In the genomic region with DNA sequence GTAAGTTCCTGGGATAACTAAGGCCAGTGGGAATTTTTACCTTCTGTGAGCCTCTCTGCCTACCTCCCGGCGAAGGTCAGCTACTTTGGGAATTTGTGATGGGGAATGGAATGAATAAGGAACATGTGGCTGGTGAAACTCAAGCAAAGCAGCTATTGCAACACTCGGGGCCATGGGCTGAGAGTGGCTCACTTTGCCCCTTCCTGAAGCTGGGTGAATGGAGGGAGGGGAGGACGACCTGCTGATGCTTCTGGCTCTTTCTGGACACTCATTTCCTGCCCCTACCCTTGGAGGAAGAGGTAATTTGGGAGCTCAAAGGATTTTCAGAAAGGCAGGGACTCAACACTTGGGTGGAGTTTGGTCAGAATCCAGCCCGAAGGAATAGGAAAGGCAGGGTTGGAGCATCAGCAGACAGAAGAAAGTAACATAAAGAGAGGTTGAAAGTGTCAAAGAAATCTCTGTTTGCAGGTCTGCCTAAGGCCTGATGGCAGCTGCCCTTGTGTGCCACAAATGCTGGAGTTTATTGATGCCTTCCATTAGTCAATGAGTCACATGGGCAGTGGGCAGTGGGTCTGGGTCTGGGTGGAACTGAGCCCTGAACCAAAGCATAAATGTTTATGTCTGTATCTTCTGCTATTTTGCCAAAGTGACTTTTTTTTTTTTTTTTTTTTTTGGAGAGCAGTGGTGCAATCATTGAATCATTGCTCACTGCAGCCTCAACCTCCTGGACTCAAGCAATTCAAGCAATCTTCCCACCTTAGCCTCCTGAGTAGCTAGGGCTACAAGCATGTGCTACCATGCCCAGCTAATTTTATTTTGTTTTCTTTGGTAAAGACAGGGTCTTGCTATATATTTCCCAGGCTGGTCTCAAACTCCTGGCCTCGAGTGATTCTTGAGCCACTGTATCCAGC, we compare ENCODE assay signal across 19 cellular contexts. TPM values are rescaled to one million over a fixed set of nuclear protein-coding genes. Genes with fewer than 3 reads are reported as not detected.
A peak's percentile ranks its signal among the peaks of the same experiment; 100 is the strongest.
DNase-seq lines count a peak whose midpoint lies in the region; ATAC-seq and TF ChIP-seq lines count a peak whose summit lies in the region.
"Had no signal": no experiment of that assay in that cellular context is flagged by ENCODE, and none has a peak within 500 bp of the region (broad histone marks: within the 10 kb centered on the region; RNA-seq: fewer than 3 reads in every experiment).

No MANE protein-coding gene starts in this region.

- H3K27ac ChIP-seq in ACC112 (ENCODE audit: low read depth, low read length) (peak overlapping the region; percentile 6; the same call in 1 of the 2 replicates), heart left ventricle (no peak overlapping the region)

- H3K4me3 ChIP-seq in ACC112 (ENCODE audit: low read depth, low read length) (no peak overlapping the region), fibroblast of mammary gland (ENCODE audit: control insufficient read depth, low read depth, low read length) (no peak overlapping the region), heart left ventricle (no peak overlapping the region)

- intact Hi-C loops in heart left ventricle (cut with DNase I) = no loop called here

- H3K27me3 ChIP-seq in ACC112 (ENCODE audit: insufficient read depth, low read length) (no peaks in the 10 kb centered on the region), heart left ventricle (no peaks in the 10 kb centered on the region)

- WGBS in heart left ventricle, 4 donors = 57 to 68% (median 61%) methylated on average over 6 of the region's 6 CpGs

- H3K4me1 ChIP-seq in ACC112 (ENCODE audit: control insufficient read depth, insufficient read depth, low read length, unreplicated experiment) (peaks cover 6% of the 10 kb centered on the region), heart left ventricle (no peaks in the 10 kb centered on the region)

- no peak overlapping the region for H2AFZ ChIP-seq in ACC112 (ENCODE audit: low read length, unreplicated experiment)

- ATAC-seq in HG02973 (IDR thresholded peaks at IDR 0.05; ENCODE audit: unreplicated experiment) = no peak
- ATAC-seq in HG02571 (IDR thresholded peaks at IDR 0.05; ENCODE audit: unreplicated experiment) = no peak
- no peak for ATAC-seq in heart left ventricle
- ATAC-seq: CD8-positive, alpha-beta T cell; SK-N-SH treated with all-trans-retinoic acid at 6 μM for 48 hours had no signal

- no peaks in the 10 kb centered on the region for H3K79me2 ChIP-seq in ACC112 (ENCODE audit: control insufficient read depth, insufficient read depth, low read length, unreplicated experiment)

- no peak for TF ChIP-seq POLR2A in heart left ventricle (IDR thresholded peaks at IDR 0.05)

- TF ChIP-seq CTCF in fibroblast of mammary gland (conservative IDR thresholded peaks at IDR 0.05; ENCODE audit: control insufficient read depth, insufficient read depth, low read depth, low read length) (no peak), heart left ventricle (IDR thresholded peaks at IDR 0.05) (no peak)

- H3K36me3 ChIP-seq in ACC112 (ENCODE audit: insufficient read depth, low read length) = no peaks in the 10 kb centered on the region
- H3K36me3 ChIP-seq in heart left ventricle = no peaks in the 10 kb centered on the region

- no peaks in the 10 kb centered on the region for H3K9me3 ChIP-seq in heart left ventricle

- DNase-seq in H4 (ENCODE audit: low spot score) (peak; percentile 84), SKM-1 (lab: John Stamatoyannopoulos, UW; ENCODE audit: unreplicated experiment) (peak; percentile 19), fibroblast of mammary gland (ENCODE audit: low read depth) (peak; percentile 10), midbrain (lab: John Stamatoyannopoulos, UW) (no peak), heart left ventricle (no peak)
- DNase-seq: ACHN; activated CD4-positive, CD25-positive, alpha-beta regulatory T cell treated with anti-CD3 and anti-CD28 coated beads, Interleukin-2, amount 50 U/mL, for 72 hours; activated naive CD8-positive, alpha-beta T cell treated with anti-CD3 and anti-CD28 coated beads for 36 hours; CD8-positive, alpha-beta T cell; dermis blood vessel endothelial cell; DMS79; immature natural killer cell; NCI-H187; occipital lobe; T1000 had no signal

RNA-seq across cellular contexts. Expression of gene LAMP3, which starts 12.4 kb away (rescaled TPM):
- total RNA-seq in H4 (2014; rRNA removed; shearing (Covaris generic)) = 0.08 and 0.41 TPM in 2 replicates
- 1 to 10 TPM in 1 of 9 donors, under 1 TPM in 2, not detected in 6; 0.10 to 2.1 (median 0.66) TPM for total RNA-seq in heart left ventricle
- polyA plus RNA-seq in heart left ventricle = under 1 TPM in 1 of 2 donors, not detected in 1; 0.11 TPM
- total RNA-seq: occipital lobe had no signal

RNA-seq across cellular contexts. Expression of gene MCCC1, which starts 50.9 kb away (rescaled TPM):
- total RNA-seq in H4 (2014; rRNA removed; shearing (Covaris generic)) = 13.9 and 24.9 TPM in 2 replicates
- total RNA-seq in heart left ventricle = 10 to 100 TPM; 33.0 to 58.4 (median 50.9) TPM
- 10 to 100 TPM; 32.8 to 47.5 TPM for polyA plus RNA-seq in heart left ventricle

Comparison
In these comparisons a context has a peak if more than half of its experiments do, and no peak if none do; other contexts are left out.
1. DNase-seq: peak in H4 (single experiment), SKM-1 (single experiment) and fibroblast of mammary gland (single experiment); none in midbrain (single experiment) and heart left ventricle (0 of 5).